Comparison of ENCODE assay signal across 9 cellular contexts in the genomic region with DNA sequence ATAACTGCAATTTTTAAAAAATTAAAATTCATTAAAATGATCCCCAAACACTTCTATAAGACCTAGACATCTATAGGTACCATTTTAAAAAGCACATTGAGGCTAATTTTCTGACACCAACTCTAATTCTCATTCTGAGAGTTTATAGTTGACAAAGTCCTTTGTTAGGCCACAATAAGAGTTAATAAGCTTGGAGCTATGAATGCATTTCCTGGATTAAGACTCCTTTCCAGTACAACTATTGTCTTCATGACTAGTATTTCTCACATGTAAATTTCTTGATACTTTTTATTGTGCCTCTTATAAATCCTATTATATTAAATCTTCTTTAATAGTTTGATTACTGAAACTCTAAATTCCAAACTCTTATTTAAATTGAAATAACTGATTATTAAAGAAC.
"Had no signal": no experiment of that assay in that cellular context is flagged by ENCODE, and none has a peak within 500 bp of the region (broad histone marks: within the 10 kb centered on the region; RNA-seq: fewer than 3 reads in every experiment).

No MANE protein-coding gene starts in this region.

- H3K27ac ChIP-seq: GM23248 had no signal

- H3K27ac Mint-ChIP-seq: GM23338, H9, HFFc6 had no signal

- H2AFZ ChIP-seq: GM23248, GM23338 had no signal

- H3K4me3 ChIP-seq: GM23248, GM23338, HAP-1 had no signal

- H3K9me3 ChIP-seq: HAP-1 had no signal

- H3K4me3 Mint-ChIP-seq: GM23338, H9, HFFc6 had no signal

- H3K4me2 ChIP-seq: GM23338 had no signal

- H3K36me3 ChIP-seq: HAP-1 had no signal

- DNase-seq: GM23248, GOT3, H7, H9, HCEC 1CT, HFFc6 had no signal

- H3K9ac ChIP-seq: GM23248 had no signal

- ATAC-seq: GM23338, HCT116 had no signal

- H3K4me1 Mint-ChIP-seq: GM23338, H9 had no signal
